Comparison of ENCODE assay signal across 18 cellular contexts in the genomic region with DNA sequence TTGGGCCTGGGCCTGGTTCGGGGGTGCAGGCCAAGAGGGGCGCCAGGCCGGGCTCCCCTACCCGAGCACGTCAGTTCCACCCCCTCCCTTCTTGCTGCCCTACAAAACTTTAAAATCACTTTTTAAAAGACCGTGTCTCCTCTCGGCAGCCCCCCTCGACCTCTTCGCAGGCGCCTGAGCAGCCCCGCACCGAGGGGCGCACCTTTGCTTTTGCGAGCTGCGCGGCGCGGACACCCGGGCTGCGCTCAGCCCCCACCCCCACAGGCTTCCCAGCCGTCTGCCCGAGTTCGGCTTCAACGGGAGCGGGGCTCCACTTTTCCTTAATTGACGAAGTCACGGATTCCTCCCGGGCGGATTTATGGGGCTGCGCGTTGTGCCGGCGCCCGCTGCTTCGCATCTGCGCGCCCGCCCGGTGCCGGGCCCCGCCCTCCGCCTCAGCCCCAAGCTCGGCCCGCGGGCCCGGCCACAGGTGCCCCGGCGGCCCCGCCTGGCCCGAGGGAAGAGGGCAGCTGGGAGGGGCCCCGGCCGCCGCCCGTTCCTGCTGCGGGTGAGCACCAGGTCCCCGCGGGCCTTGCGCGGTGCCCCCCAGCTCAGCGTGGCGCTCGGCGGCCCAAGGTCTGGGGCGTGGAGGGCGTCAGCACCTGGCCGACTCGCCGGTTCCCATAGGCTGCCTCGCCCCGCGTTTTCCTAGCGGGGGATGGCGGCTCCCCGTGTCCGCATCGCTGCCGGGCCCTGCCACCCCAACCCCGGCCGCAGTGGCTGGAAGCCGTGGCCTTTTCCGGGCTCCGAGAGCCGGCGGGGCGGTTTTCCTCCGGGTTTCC. TPM values are rescaled to one million over a fixed set of nuclear protein-coding genes. Genes with fewer than 3 reads are reported as not detected.
DNase-seq lines count a peak whose midpoint lies in the region; ATAC-seq and TF ChIP-seq lines count a peak whose summit lies in the region.
"Had no signal": no experiment of that assay in that cellular context is flagged by ENCODE, and none has a peak within 500 bp of the region (broad histone marks: within the 10 kb centered on the region; RNA-seq: fewer than 3 reads in every experiment).

No MANE protein-coding gene starts in this region.

- no peak for ATAC-seq in Right ventricle myocardium inferior
- no peak for ATAC-seq in stimulated activated effector memory CD8-positive, alpha-beta T cell treated with anti-CD3 and anti-CD28 coated beads, Interleukin-12 subunit alpha, Interleukin-12 subunit beta, amount 100 ng/mL, for 72 hours

- H2AFZ ChIP-seq in neural progenitor cell (replicated peaks): no peak overlapping the region

- H3K27ac ChIP-seq in left ventricle myocardium inferior (replicated peaks): no peak overlapping the region
- no peak overlapping the region for H3K27ac ChIP-seq in endodermal cell (ENCODE audit: low read depth, low read length)
- H3K27ac ChIP-seq in neural progenitor cell: no peak overlapping the region
- no peak overlapping the region for H3K27ac ChIP-seq in urinary bladder (ENCODE audit: low read depth)
- H3K27ac ChIP-seq in brain microvascular endothelial cell: no peak overlapping the region
- H3K27ac ChIP-seq: BLaER1 treated with 17β-estradiol and CSF1 and Interleukin-3, amounts not matched to agents 10 nM and 100 nM; ovary; SJCRH30 had no signal

- DNase-seq in left ventricle myocardium inferior (no peak), Right ventricle myocardium inferior (ENCODE audit: missing footprints) (no peak), endodermal cell (peak; percentile 67), neural progenitor cell (ENCODE audit: low spot score) (peak; percentile 74), brain microvascular endothelial cell (no peak), LoVo (ENCODE audit: low spot score) (no peak)
- DNase-seq in stimulated activated effector memory CD8-positive, alpha-beta T cell treated with anti-CD3 and anti-CD28 coated beads, Interleukin-12 subunit alpha, Interleukin-12 subunit beta, amount 100 ng/mL, for 72 hours (ENCODE audit: low spot score in 2 of 2): no peak
- DNase-seq: aorta; effector CD4-positive, alpha-beta T cell; NCI-H1436; NCI-H524 treated with DMSO at 0.1 percent for 48 hours; ovary; SJCRH30; stimulated activated CD4-positive, alpha-beta T cell treated with anti-CD3 and anti-CD28 coated beads, Interleukin-2, amount 100 ng/mL, for 48 hours; stimulated activated naive CD4-positive, alpha-beta T cell had no signal

- TF ChIP-seq CTCF in left ventricle myocardium inferior (IDR thresholded peaks at IDR 0.05; ENCODE audit: borderline replicate concordance) (no peak), endodermal cell (conservative IDR thresholded peaks at IDR 0.05) (no peak), neural progenitor cell (IDR thresholded peaks at IDR 0.05) (no peak), brain microvascular endothelial cell (IDR thresholded peaks at IDR 0.05; ENCODE audit: low read depth, low read length, missing control alignments) (no peak)

- H3K27ac Mint-ChIP-seq in endodermal cell (no peak overlapping the region), neural progenitor cell (no peak overlapping the region)
- H3K27ac Mint-ChIP-seq in stimulated activated effector memory CD8-positive, alpha-beta T cell treated with anti-CD3 and anti-CD28 coated beads, Interleukin-12 subunit alpha, Interleukin-12 subunit beta, amount 100 ng/mL, for 72 hours: no peak overlapping the region

- WGBS in endodermal cell (ENCODE audit: insufficient coverage in 1 of 2, insufficient read length in 1 of 2), 2 experiments: 1% methylated on average over 44 to 86 of the region's 86 CpGs
- WGBS in urinary bladder: under 1% methylated on average over 86 of the region's 86 CpGs

- H3K79me2 ChIP-seq in neural progenitor cell (ENCODE audit: low read depth): no peaks in the 10 kb centered on the region

- peaks cover 88% of the 10 kb centered on the region for H4K20me1 ChIP-seq in neural progenitor cell (ENCODE audit: low read depth)

- H3K9ac ChIP-seq in endodermal cell (ENCODE audit: extremely low read depth, low read length, poor library complexity, severe bottlenecking) (no peak overlapping the region), neural progenitor cell (no peak overlapping the region)
- H3K9ac ChIP-seq: BLaER1 treated with 17β-estradiol and CSF1 and Interleukin-3, amounts not matched to agents 10 nM and 100 nM had no signal

- H3K27me3 Mint-ChIP-seq in endodermal cell (ENCODE audit: insufficient read depth) (peaks cover 99% of the 10 kb centered on the region), neural progenitor cell (ENCODE audit: insufficient read depth, low read depth) (peaks cover 80% of the 10 kb centered on the region)

- H3K36me3 ChIP-seq in left ventricle myocardium inferior: no peaks in the 10 kb centered on the region
- H3K36me3 ChIP-seq in endodermal cell (ENCODE audit: control insufficient read depth, insufficient read depth, low read length): no peaks in the 10 kb centered on the region
- no peaks in the 10 kb centered on the region for H3K36me3 ChIP-seq in neural progenitor cell
- H3K36me3 ChIP-seq in urinary bladder (ENCODE audit: insufficient read depth): no peaks in the 10 kb centered on the region
- no peaks in the 10 kb centered on the region for H3K36me3 ChIP-seq in brain microvascular endothelial cell (replicated peaks)
- H3K36me3 ChIP-seq: BLaER1 treated with 17β-estradiol and CSF1 and Interleukin-3, amounts not matched to agents 10 nM and 100 nM; ovary; SJCRH30 had no signal

- H3K9me3 Mint-ChIP-seq in endodermal cell (no peaks in the 10 kb centered on the region), neural progenitor cell (peaks cover 2% of the 10 kb centered on the region)
- H3K9me3 Mint-ChIP-seq in stimulated activated effector memory CD8-positive, alpha-beta T cell treated with anti-CD3 and anti-CD28 coated beads, Interleukin-12 subunit alpha, Interleukin-12 subunit beta, amount 100 ng/mL, for 72 hours: no peaks in the 10 kb centered on the region

- peaks cover 100% of the 10 kb centered on the region for H3K27me3 ChIP-seq in left ventricle myocardium inferior (ENCODE audit: low read depth)
- peaks cover 100% of the 10 kb centered on the region for H3K27me3 ChIP-seq in endodermal cell (ENCODE audit: control insufficient read depth, insufficient read depth, low read length, poor library complexity, severe bottlenecking)
- peaks cover 100% of the 10 kb centered on the region for H3K27me3 ChIP-seq in neural progenitor cell
- peaks cover 96% of the 10 kb centered on the region for H3K27me3 ChIP-seq in brain microvascular endothelial cell (replicated peaks)
- H3K27me3 ChIP-seq: ovary had no signal

- H3K9me3 ChIP-seq in left ventricle myocardium inferior (replicated peaks): no peaks in the 10 kb centered on the region
- H3K9me3 ChIP-seq in endodermal cell (ENCODE audit: control insufficient read depth, low read length): no peaks in the 10 kb centered on the region
- no peaks in the 10 kb centered on the region for H3K9me3 ChIP-seq in neural progenitor cell (ENCODE audit: low read depth)
- H3K9me3 ChIP-seq: ovary, SJCRH30 had no signal

- H3K4me1 ChIP-seq in left ventricle myocardium inferior (peaks cover 32% of the 10 kb centered on the region), endodermal cell (ENCODE audit: control insufficient read depth, insufficient read depth, low read length) (peaks cover 11% of the 10 kb centered on the region), neural progenitor cell (peaks cover 27% of the 10 kb centered on the region), urinary bladder (ENCODE audit: insufficient read depth) (no peaks in the 10 kb centered on the region)

- peaks cover 24% of the 10 kb centered on the region for H3F3A ChIP-seq in neural progenitor cell (ENCODE audit: low read depth)

- H3K36me3 Mint-ChIP-seq in endodermal cell (ENCODE audit: low read depth) (no peaks in the 10 kb centered on the region), neural progenitor cell (no peaks in the 10 kb centered on the region)
- H3K36me3 Mint-ChIP-seq in stimulated activated effector memory CD8-positive, alpha-beta T cell treated with anti-CD3 and anti-CD28 coated beads, Interleukin-12 subunit alpha, Interleukin-12 subunit beta, amount 100 ng/mL, for 72 hours: no peaks in the 10 kb centered on the region

- H3K4me2 ChIP-seq in neural progenitor cell: peak overlapping the region; percentile 70
- H3K4me2 ChIP-seq: BLaER1 treated with 17β-estradiol and CSF1 and Interleukin-3, amounts not matched to agents 10 nM and 100 nM had no signal

- H3K4me1 Mint-ChIP-seq in endodermal cell (peaks cover 29% of the 10 kb centered on the region), neural progenitor cell (peaks cover 4% of the 10 kb centered on the region)
- peaks cover 18% of the 10 kb centered on the region for H3K4me1 Mint-ChIP-seq in stimulated activated effector memory CD8-positive, alpha-beta T cell treated with anti-CD3 and anti-CD28 coated beads, Interleukin-12 subunit alpha, Interleukin-12 subunit beta, amount 100 ng/mL, for 72 hours

- H3K4me3 ChIP-seq in left ventricle myocardium inferior: peak overlapping the region; percentile 21
- H3K4me3 ChIP-seq in endodermal cell (ENCODE audit: low read length): peak overlapping the region; percentile 49
- H3K4me3 ChIP-seq in neural progenitor cell: peak overlapping the region; percentile 32
- H3K4me3 ChIP-seq in urinary bladder (ENCODE audit: low read depth, low read length): peak overlapping the region; percentile 15
- H3K4me3 ChIP-seq in brain microvascular endothelial cell (ENCODE audit: low read depth, low read length): no peak overlapping the region
- H3K4me3 ChIP-seq: ovary, SJCRH30 had no signal

- H3K4me3 Mint-ChIP-seq in endodermal cell (peak overlapping the region; percentile 27), neural progenitor cell (no peak overlapping the region)
- H3K4me3 Mint-ChIP-seq in stimulated activated effector memory CD8-positive, alpha-beta T cell treated with anti-CD3 and anti-CD28 coated beads, Interleukin-12 subunit alpha, Interleukin-12 subunit beta, amount 100 ng/mL, for 72 hours: no peak overlapping the region

- in situ Hi-C loops in brain microvascular endothelial cell (cut with HindIII; ENCODE audit: low pct_ligation_motif_present, low sequenced_read_pairs): no loop called here

- intact Hi-C loops in left ventricle myocardium inferior (cut with micrococcal nuclease): no loop called here
- intact Hi-C loops in Right ventricle myocardium inferior (cut with DNase I): no loop called here

RNA-seq across cellular contexts. Expression of gene MNX1, which starts 10.8 kb away (rescaled TPM):
- total RNA-seq in left ventricle myocardium inferior (not detected), Right ventricle myocardium inferior (not detected), endodermal cell (10 to 100 TPM; 14.5 to 18.7 TPM), neural progenitor cell (ENCODE audit: low replicate concordance) (not detected in 2 replicates), urinary bladder (not detected)
- polyA plus RNA-seq in endodermal cell (2013, experiment 1 of 2): 1.7 TPM
- 2.1 TPM for polyA plus RNA-seq in endodermal cell (2013, experiment 2 of 2)
- polyA plus RNA-seq in urinary bladder: not detected
- total RNA-seq: aorta, lung microvascular endothelial cell, ovary had no signal
- polyA plus RNA-seq: ovary had no signal

Comparison
In these comparisons a context has a peak if more than half of its experiments do, and no peak if none do; other contexts are left out.
1. DNase-seq: peak in endodermal cell (single experiment) and neural progenitor cell (single experiment); none in left ventricle myocardium inferior (single experiment), Right ventricle myocardium inferior (single experiment), brain microvascular endothelial cell (single experiment), stimulated activated effector memory CD8-positive, alpha-beta T cell treated with anti-CD3 and anti-CD28 coated beads, Interleukin-12 subunit alpha, Interleukin-12 subunit beta, amount 100 ng/mL, for 72 hours (0 of 2) and LoVo (single experiment).
2. RNA of gene MNX1, which starts 10.8 kb away (total RNA-seq): 14.5 to 18.7 TPM in endodermal cell; not detected in left ventricle myocardium inferior (single experiment), not detected in Right ventricle myocardium inferior (single experiment), not detected in neural progenitor cell and not detected in urinary bladder (single experiment); every median in the first group is over 10 times any median in the second.